ENCODE assay signal across 8 cellular contexts in genomic region chr17:43907425-43907981, GRCh38. TPM values are rescaled to one million over a fixed set of nuclear protein-coding genes. Genes with fewer than 3 reads are reported as not detected.
DNase-seq lines count a peak whose midpoint lies in the region; ATAC-seq lines count a peak whose summit lies in the region.

Gene MPP2, minus strand, starts transcription at chr17:43907536. Its CDS starts 3,076 bp downstream, at chr17:43904460.

- H3K4me3 Mint-ChIP-seq in immature natural killer cell = peak within 1 kb of the TSS; percentile 62 to 78 (median 75)

- H3K36me3 Mint-ChIP-seq in immature natural killer cell = no peaks in the 10 kb centered on the region

- peaks cover 6 to 23% (median 10%) of the 10 kb centered on the region in 3 donors for H3K27me3 Mint-ChIP-seq in immature natural killer cell (ENCODE audit: low read depth in 3 of 3)

- no peaks in the 10 kb centered on the region for H3K9me3 Mint-ChIP-seq in immature natural killer cell

- peak; percentile 76 for DNase-seq in DMS79 treated with DMSO at 0.1 percent for 48 hours (lab: John Stamatoyannopoulos, UW)
- DNase-seq in NCI-H146 treated with DMSO at 0.1 percent for 48 hours (lab: John Stamatoyannopoulos, UW; ENCODE audit: unreplicated experiment) = peak; percentile 13
- peak; percentile 17 for DNase-seq in activated CD4-positive, CD25-positive, alpha-beta regulatory T cell treated with anti-CD3 and anti-CD28 coated beads, Interleukin-2, amount 50 U/mL, for 16 hours (ENCODE audit: low read depth, low spot score)
- DNase-seq in central memory CD4-positive, alpha-beta T cell = peak; percentile 61
- DNase-seq in immature natural killer cell = peak in 2 of 3 donors; percentile 18 to 25

- ATAC-seq in GM19397 (IDR thresholded peaks at IDR 0.05; ENCODE audit: unreplicated experiment) (no peak), HG03342 (IDR thresholded peaks at IDR 0.05; ENCODE audit: unreplicated experiment) (no peak)

- H3K4me3 ChIP-seq in skin epidermis = peak within 1 kb of the TSS; percentile 31 to 58 (median 51)

- H3K27ac Mint-ChIP-seq in immature natural killer cell = peak within 1 kb of the TSS in 1 of 6 donors; percentile 26

- peaks cover 9 to 15% of the 10 kb centered on the region in 2 donors for H3K4me1 Mint-ChIP-seq in immature natural killer cell

- H3K27ac ChIP-seq in skin epidermis = peak within 1 kb of the TSS in 16 of 21 experiments; percentile 3 to 92 (median 70)

RNA-seq across cellular contexts. Expression of gene MPP2, which starts in this region (rescaled TPM):
- polyA plus RNA-seq in immature natural killer cell = under 1 TPM in 1 of 3 donors, not detected in 2; 0.55 TPM

Comparison
In these comparisons a context has a peak if more than half of its experiments do, and no peak if none do; other contexts are left out.
1. Peak in DNase-seq in immature natural killer cell; RNA of the gene not detected or under 1 TPM.
2. DNase-seq: peak in every context shown above with its lines; median percentile 76 in DMS79 treated with DMSO at 0.1 percent for 48 hours; 61 in central memory CD4-positive, alpha-beta T cell; 22 in immature natural killer cell; 17 in activated CD4-positive, CD25-positive, alpha-beta regulatory T cell treated with anti-CD3 and anti-CD28 coated beads, Interleukin-2, amount 50 U/mL, for 16 hours; 13 in NCI-H146 treated with DMSO at 0.1 percent for 48 hours.